ENCODE assay signal across 7 cellular contexts in genomic region chr3:20958161-20958560, GRCh38.
"Had no signal": no experiment of that assay in that cellular context is flagged by ENCODE, and none has a peak within 500 bp of the region (broad histone marks: within the 10 kb centered on the region; RNA-seq: fewer than 3 reads in every experiment).

No MANE protein-coding gene starts in this region.

- H3K4me3 Mint-ChIP-seq: IgD-negative memory B cell had no signal

- ATAC-seq: HepG2, K562 had no signal

- H3K27me3 Mint-ChIP-seq: IgD-negative memory B cell had no signal

- H3K27ac ChIP-seq: HL-60 had no signal

- H3K4me1 Mint-ChIP-seq: IgD-negative memory B cell had no signal

- DNase-seq: IMR-90, KBM-7, KG1 had no signal

- H3K36me3 Mint-ChIP-seq: IgD-negative memory B cell had no signal

- H3K27ac Mint-ChIP-seq: IgD-negative memory B cell had no signal

- H3K4me3 ChIP-seq: K562 had no signal
